ENCODE assay signal across 21 cellular contexts in the genomic region with DNA sequence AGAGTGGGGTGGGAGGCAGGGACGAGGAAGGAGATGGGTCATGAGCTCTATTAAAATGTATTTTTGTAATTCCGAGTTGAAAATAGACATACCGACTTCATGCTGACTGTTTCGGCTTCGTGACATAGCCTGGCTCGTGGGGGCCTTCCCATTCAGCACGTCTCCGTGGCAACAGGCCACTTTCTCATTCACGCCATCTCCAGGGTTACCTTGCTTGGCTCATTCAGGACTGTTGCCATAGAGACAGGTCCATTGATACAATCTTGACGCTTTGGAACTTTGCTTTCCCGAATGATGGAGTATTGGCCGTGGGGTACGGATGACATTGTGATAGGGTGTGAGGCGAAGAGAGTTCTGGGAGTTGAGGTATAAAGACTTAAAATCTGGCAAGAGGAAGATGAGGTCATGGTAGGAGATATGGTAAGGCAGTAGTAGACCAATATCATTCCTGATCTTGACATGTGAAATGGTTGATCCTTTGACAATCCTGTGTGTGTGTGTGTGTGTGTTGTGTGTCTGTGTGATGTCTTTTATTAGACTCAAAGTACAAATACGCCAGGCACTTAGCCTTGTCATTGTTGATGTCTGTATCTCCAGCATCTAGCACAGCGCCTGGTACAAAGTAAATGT.
"Had no signal": no experiment of that assay in that cellular context is flagged by ENCODE, and none has a peak within 500 bp of the region (broad histone marks: within the 10 kb centered on the region; RNA-seq: fewer than 3 reads in every experiment).

No MANE protein-coding gene starts in this region.

- H3K9me3 Mint-ChIP-seq: central memory CD8-positive, alpha-beta T cell; nephron progenitor cell; T-helper 2 cell treated with Interferon-gamma antibody and Interleukin-4, amounts not matched to agents 5 μg/mL and 100 μg/mL, for 36 hours had no signal

- H3K27me3 ChIP-seq: right atrium auricular region, tibial nerve had no signal

- H3K36me3 Mint-ChIP-seq: activated naive CD4-positive, alpha-beta T cell treated with anti-CD3 and anti-CD28 coated beads, Interleukin-2, amount 50 U/mL, for 72 hours had no signal

- H3K27ac Mint-ChIP-seq: activated B cell treated with CpG ODN at 0.5 μM for 24 hours; activated CD8-positive, alpha-beta T cell treated with anti-CD3 and anti-CD28 coated beads, Interleukin-2, amount 10 ng/mL, durations not matched to agents 7 days and 5 days; activated naive CD4-positive, alpha-beta T cell treated with anti-CD3 and anti-CD28 coated beads, Interleukin-2, amount 50 U/mL, for 72 hours; activated T-cell treated with anti-CD3 and anti-CD28 coated beads, Interleukin-2, amount 50 U/mL, for 72 hours; nephron progenitor cell; T-helper 2 cell treated with Interferon-gamma antibody and Interleukin-4, amounts not matched to agents 5 μg/mL and 100 μg/mL, for 36 hours had no signal

- H3K4me1 Mint-ChIP-seq: activated B cell treated with CpG ODN at 0.5 μM for 24 hours; central memory CD8-positive, alpha-beta T cell; nephron progenitor cell had no signal

- FAIRE-seq: colon, frontal cortex, keratinocyte had no signal

- H3K9me3 ChIP-seq: right atrium auricular region, tibial nerve had no signal

- H3K36me3 ChIP-seq: right atrium auricular region, spleen, tibial nerve had no signal

- H3K27ac ChIP-seq: right atrium auricular region, spleen, tibial nerve had no signal

- ATAC-seq: activated CD8-positive, alpha-beta T cell treated with anti-CD3 and anti-CD28 coated beads, Interleukin-2, amount 10 ng/mL, durations not matched to agents 7 days and 5 days; activated naive CD4-positive, alpha-beta T cell treated with anti-CD3 and anti-CD28 coated beads, Interleukin-2, amount 50 U/mL, for 72 hours; activated T-cell treated with anti-CD3 and anti-CD28 coated beads, Interleukin-2, amount 50 U/mL, for 72 hours; left cardiac atrium; left ventricle myocardium superior had no signal

- H3K4me3 Mint-ChIP-seq: activated B cell treated with CpG ODN at 0.5 μM for 24 hours; activated CD8-positive, alpha-beta T cell treated with anti-CD3 and anti-CD28 coated beads, Interleukin-2, amount 10 ng/mL, durations not matched to agents 7 days and 5 days; activated T-cell treated with anti-CD3 and anti-CD28 coated beads, Interleukin-2, amount 50 U/mL, for 72 hours; central memory CD8-positive, alpha-beta T cell; nephron progenitor cell; T-helper 2 cell treated with Interferon-gamma antibody and Interleukin-4, amounts not matched to agents 5 μg/mL and 100 μg/mL, for 36 hours had no signal

- H3K4me3 ChIP-seq: right atrium auricular region, spleen, tibial nerve had no signal

- H3K4me1 ChIP-seq: right atrium auricular region, spleen, tibial nerve had no signal

- DNase-seq: activated B cell treated with CpG ODN at 0.5 μM for 24 hours; activated CD4-positive, alpha-beta T cell treated with anti-CD3 and anti-CD28 coated beads, Interleukin-2, amount 50 U/mL, for 1 hour; activated CD8-positive, alpha-beta T cell treated with anti-CD3 and anti-CD28 coated beads, Interleukin-2, amount 10 ng/mL, durations not matched to agents 7 days and 5 days; activated naive CD4-positive, alpha-beta T cell; activated T-cell treated with anti-CD3 and anti-CD28 coated beads for 4 hours; activated T-cell treated with anti-CD3 and anti-CD28 coated beads, Interleukin-2, amount 50 U/mL, for 72 hours; dermis blood vessel endothelial cell; effector CD8-positive, alpha-beta T cell; left cardiac atrium; left ventricle myocardium superior; nephron progenitor cell; spleen; stimulated activated naive CD4-positive, alpha-beta T cell treated with Interleukin-2 at 50 U/mL for 16 hours had no signal
